ENCODE assay signal across 1 cellular context in the genomic region with DNA sequence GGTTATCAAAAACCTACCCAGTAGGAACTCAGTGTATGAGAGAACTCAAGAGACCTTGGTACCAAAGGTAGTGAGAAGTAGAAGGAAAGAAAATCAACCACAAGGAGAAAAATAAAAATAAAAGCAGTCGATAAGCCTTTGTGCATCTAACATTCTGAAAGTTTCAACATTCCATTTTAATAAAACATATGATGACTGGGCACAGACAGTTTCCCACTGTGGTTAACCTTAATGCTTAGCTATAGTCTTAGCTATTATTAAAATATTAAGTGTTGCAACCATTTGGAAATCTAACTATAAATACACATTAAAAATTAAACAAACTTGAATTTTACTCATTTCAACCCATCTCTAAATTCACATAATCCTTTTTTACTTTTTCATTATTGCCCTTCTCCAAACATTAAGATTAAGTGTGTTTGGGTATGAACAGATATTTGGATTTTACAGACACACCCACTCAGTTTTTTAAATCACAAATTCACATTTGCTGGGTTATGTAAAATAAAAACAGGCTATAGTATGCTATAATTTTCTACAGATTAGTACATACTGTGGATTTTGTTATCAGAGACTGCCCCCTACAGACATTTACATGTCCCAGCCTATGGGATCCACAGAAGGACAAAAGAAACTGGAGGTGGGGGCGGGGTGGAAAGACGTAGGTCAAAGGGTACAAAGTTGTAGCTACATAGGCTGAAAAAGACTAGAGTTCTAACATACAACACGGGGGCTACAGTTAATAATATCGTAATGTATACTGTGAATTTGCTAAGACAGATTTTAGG.
TF ChIP-seq lines count a peak whose summit lies in the region.

No MANE protein-coding gene starts in this region.

TF ChIP-seq in WTC11, 78 proteins besides CTCF, POLR2A, EP300 and RAD21 (continued from another document):
- TF ChIP-seq, protein P1, sequence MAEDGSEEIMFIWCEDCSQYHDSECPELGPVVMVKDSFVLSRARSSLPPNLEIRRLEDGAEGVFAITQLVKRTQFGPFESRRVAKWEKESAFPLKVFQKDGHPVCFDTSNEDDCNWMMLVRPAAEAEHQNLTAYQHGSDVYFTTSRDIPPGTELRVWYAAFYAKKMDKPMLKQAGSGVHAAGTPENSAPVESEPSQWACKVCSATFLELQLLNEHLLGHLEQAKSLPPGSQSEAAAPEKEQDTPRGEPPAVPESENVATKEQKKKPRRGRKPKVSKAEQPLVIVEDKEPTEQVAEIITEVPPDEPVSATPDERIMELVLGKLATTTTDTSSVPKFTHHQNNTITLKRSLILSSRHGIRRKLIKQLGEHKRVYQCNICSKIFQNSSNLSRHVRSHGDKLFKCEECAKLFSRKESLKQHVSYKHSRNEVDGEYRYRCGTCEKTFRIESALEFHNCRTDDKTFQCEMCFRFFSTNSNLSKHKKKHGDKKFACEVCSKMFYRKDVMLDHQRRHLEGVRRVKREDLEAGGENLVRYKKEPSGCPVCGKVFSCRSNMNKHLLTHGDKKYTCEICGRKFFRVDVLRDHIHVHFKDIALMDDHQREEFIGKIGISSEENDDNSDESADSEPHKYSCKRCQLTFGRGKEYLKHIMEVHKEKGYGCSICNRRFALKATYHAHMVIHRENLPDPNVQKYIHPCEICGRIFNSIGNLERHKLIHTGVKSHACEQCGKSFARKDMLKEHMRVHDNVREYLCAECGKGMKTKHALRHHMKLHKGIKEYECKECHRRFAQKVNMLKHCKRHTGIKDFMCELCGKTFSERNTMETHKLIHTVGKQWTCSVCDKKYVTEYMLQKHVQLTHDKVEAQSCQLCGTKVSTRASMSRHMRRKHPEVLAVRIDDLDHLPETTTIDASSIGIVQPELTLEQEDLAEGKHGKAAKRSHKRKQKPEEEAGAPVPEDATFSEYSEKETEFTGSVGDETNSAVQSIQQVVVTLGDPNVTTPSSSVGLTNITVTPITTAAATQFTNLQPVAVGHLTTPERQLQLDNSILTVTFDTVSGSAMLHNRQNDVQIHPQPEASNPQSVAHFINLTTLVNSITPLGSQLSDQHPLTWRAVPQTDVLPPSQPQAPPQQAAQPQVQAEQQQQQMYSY (CRISPR knock-in tag; IDR thresholded peaks at IDR 0.05) = no peak
- TF ChIP-seq CREM (CRISPR knock-in tag; IDR thresholded peaks at IDR 0.05) = no peak
